Comparison of ENCODE assay signal across 1 cellular context in the genomic region with DNA sequence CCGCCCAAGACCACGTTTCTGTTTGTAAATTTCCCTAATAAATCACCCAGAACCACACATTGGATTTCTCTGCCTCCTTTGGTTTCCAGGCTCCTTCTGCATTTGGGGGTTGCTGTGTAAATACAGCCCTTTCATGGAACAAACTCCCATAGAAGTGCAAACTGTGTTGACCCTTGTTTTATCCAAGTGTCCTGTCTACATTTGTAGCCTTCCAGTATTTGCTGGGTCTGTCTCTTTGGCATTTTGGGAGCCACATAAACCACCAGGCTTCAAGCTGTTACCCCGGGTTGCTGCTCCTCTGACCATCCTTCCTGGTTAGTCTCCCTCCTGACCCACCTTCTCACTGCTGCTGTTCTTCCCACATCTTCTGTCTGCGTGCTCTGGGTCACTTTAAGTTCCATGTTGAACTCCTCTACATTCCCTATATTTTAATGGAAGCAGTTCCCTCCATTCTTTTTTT.
TF ChIP-seq lines count a peak whose summit lies in the region.

No MANE protein-coding gene starts in this region.

TF ChIP-seq in liver, 16 proteins besides CTCF, POLR2A, EP300 and RAD21 (continued from another document):
- TF ChIP-seq, protein P1, sequence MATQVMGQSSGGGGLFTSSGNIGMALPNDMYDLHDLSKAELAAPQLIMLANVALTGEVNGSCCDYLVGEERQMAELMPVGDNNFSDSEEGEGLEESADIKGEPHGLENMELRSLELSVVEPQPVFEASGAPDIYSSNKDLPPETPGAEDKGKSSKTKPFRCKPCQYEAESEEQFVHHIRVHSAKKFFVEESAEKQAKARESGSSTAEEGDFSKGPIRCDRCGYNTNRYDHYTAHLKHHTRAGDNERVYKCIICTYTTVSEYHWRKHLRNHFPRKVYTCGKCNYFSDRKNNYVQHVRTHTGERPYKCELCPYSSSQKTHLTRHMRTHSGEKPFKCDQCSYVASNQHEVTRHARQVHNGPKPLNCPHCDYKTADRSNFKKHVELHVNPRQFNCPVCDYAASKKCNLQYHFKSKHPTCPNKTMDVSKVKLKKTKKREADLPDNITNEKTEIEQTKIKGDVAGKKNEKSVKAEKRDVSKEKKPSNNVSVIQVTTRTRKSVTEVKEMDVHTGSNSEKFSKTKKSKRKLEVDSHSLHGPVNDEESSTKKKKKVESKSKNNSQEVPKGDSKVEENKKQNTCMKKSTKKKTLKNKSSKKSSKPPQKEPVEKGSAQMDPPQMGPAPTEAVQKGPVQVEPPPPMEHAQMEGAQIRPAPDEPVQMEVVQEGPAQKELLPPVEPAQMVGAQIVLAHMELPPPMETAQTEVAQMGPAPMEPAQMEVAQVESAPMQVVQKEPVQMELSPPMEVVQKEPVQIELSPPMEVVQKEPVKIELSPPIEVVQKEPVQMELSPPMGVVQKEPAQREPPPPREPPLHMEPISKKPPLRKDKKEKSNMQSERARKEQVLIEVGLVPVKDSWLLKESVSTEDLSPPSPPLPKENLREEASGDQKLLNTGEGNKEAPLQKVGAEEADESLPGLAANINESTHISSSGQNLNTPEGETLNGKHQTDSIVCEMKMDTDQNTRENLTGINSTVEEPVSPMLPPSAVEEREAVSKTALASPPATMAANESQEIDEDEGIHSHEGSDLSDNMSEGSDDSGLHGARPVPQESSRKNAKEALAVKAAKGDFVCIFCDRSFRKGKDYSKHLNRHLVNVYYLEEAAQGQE (IDR thresholded peaks at IDR 0.05): no peak
- no peak for TF ChIP-seq RXRA (IDR thresholded peaks at IDR 0.05)
- no peak for TF ChIP-seq GABPA (IDR thresholded peaks at IDR 0.05 in 1 of 2, conservative IDR thresholded peaks at IDR 0.05 in 1 of 2)
- TF ChIP-seq, protein P2, sequence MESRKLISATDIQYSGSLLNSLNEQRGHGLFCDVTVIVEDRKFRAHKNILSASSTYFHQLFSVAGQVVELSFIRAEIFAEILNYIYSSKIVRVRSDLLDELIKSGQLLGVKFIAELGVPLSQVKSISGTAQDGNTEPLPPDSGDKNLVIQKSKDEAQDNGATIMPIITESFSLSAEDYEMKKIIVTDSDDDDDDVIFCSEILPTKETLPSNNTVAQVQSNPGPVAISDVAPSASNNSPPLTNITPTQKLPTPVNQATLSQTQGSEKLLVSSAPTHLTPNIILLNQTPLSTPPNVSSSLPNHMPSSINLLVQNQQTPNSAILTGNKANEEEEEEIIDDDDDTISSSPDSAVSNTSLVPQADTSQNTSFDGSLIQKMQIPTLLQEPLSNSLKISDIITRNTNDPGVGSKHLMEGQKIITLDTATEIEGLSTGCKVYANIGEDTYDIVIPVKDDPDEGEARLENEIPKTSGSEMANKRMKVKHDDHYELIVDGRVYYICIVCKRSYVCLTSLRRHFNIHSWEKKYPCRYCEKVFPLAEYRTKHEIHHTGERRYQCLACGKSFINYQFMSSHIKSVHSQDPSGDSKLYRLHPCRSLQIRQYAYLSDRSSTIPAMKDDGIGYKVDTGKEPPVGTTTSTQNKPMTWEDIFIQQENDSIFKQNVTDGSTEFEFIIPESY (IDR thresholded peaks at IDR 0.05): no peak
